Comparison of ENCODE assay signal across 10 cellular contexts in genomic region chr11:83162377-83162776, GRCh38. TPM values are rescaled to one million over a fixed set of nuclear protein-coding genes. Genes with fewer than 3 reads are reported as not detected.
DNase-seq lines count a peak whose midpoint lies in the region; ATAC-seq, FAIRE-seq and TF ChIP-seq lines count a peak whose summit lies in the region.
"Had no signal": no experiment of that assay in that cellular context is flagged by ENCODE, and none has a peak within 500 bp of the region (broad histone marks: within the 10 kb centered on the region; RNA-seq: fewer than 3 reads in every experiment).

No MANE protein-coding gene starts in this region.

- H3K4me3 ChIP-seq in breast epithelium, result peak overlapping the region in 1 of 3 donors; percentile 2
- no peak overlapping the region for H3K4me3 ChIP-seq in transverse colon
- H3K4me3 ChIP-seq in kidney (ENCODE audit: low read length in 2 of 2), result peak overlapping the region in 1 of 2 donors; percentile 13

- H3K4me1 Mint-ChIP-seq in activated T-cell treated with anti-CD3 and anti-CD28 coated beads, Interleukin-2, amount 50 U/mL, for 4 hours (ENCODE audit: low read depth), result peaks cover 58% of the 10 kb centered on the region

- peak overlapping the region; percentile 36 to 100 for H3K27ac ChIP-seq in breast epithelium
- H3K27ac ChIP-seq in transverse colon, result peak overlapping the region; percentile 24 to 99 (median 31)
- H3K27ac ChIP-seq in kidney (ENCODE audit: low read depth in 2 of 2, low read length in 2 of 2), result no peak overlapping the region

- FAIRE-seq in kidney (lab: Jason Lieb, UNC), result no peak

- H3K4me1 ChIP-seq in breast epithelium, result peaks cover 4 to 13% of the 10 kb centered on the region in 2 donors
- peaks cover 16 to 37% (median 33%) of the 10 kb centered on the region in 4 donors for H3K4me1 ChIP-seq in transverse colon
- H3K4me1 ChIP-seq in kidney (ENCODE audit: control insufficient read depth in 1 of 2, insufficient read depth in 1 of 2, low read depth in 1 of 2, low read length in 2 of 2), result peaks cover 3 to 8% of the 10 kb centered on the region in 2 donors

- TF ChIP-seq POLR2A in breast epithelium (IDR thresholded peaks at IDR 0.05) (no peak), transverse colon (IDR thresholded peaks at IDR 0.05) (no peak)

- H3K9me3 Mint-ChIP-seq in activated T-cell treated with anti-CD3 and anti-CD28 coated beads, Interleukin-2, amount 50 U/mL, for 4 hours, result no peaks in the 10 kb centered on the region
- H3K9me3 Mint-ChIP-seq: dendritic cell treated with granulocyte-macrophage colony-stimulating factor and Interleukin-4, amounts not matched to agents 40 ng/mL and 50 ng/mL, for 4 days had no signal

- TF ChIP-seq CTCF in breast epithelium (IDR thresholded peaks at IDR 0.05) (no peak), transverse colon (IDR thresholded peaks at IDR 0.05) (no peak), kidney (IDR thresholded peaks at IDR 0.05; ENCODE audit: borderline replicate concordance, extremely low read depth, insufficient read depth) (no peak)

- WGBS in transverse colon (ENCODE audit: low coverage in 1 of 2), 2 donors, result 71% methylated on average over 2 of the region's 2 CpGs

- H3K36me3 ChIP-seq in breast epithelium (no peaks in the 10 kb centered on the region), transverse colon (peaks cover 0 to 37% (median 16%) of the 10 kb centered on the region in 4 donors), kidney (ENCODE audit: control insufficient read depth in 1 of 2, insufficient read depth in 2 of 2, low read length in 2 of 2) (peaks cover 8 to 25% of the 10 kb centered on the region in 2 donors)

- TF ChIP-seq EP300 in transverse colon (IDR thresholded peaks at IDR 0.05; ENCODE audit: low read depth), result no peak

- DNase-seq in activated T-cell treated with anti-CD3 and anti-CD28 coated beads, Interleukin-2, amount 50 U/mL, for 4 hours, result no peak
- DNase-seq in activated T-cell treated with anti-CD3 and anti-CD28 coated beads for 4 hours, result no peak
- DNase-seq in breast epithelium (ENCODE audit: low spot score in 2 of 2), result no peak
- no peak for DNase-seq in transverse colon
- no peak for DNase-seq in kidney
- DNase-seq in SW 1271 (lab: John Stamatoyannopoulos, UW), result no peak
- DNase-seq: NCI-H524 had no signal

- no peaks in the 10 kb centered on the region for H3K27me3 Mint-ChIP-seq in activated T-cell treated with anti-CD3 and anti-CD28 coated beads, Interleukin-2, amount 50 U/mL, for 4 hours (ENCODE audit: low read depth)
- H3K27me3 Mint-ChIP-seq: dendritic cell treated with granulocyte-macrophage colony-stimulating factor and Interleukin-4, amounts not matched to agents 40 ng/mL and 50 ng/mL, for 4 days had no signal

- in situ Hi-C loops in transverse colon (cut with MboI; ENCODE audit: low pct_ligation_motif_present in 1 of 4, low pct_unique_long_range_greater_than_20kb in 1 of 4, low sequenced_read_pairs in 3 of 4), result loop anchor here in 1 of 4 donors (25.0 kb wide), 1 partner anchor 250 kb away; the partner anchor contains the start of genes DDIAS and PRCP

- no peak overlapping the region for H3K9ac ChIP-seq in kidney (ENCODE audit: low read length in 2 of 2)

- H3K9me3 ChIP-seq in breast epithelium (no peaks in the 10 kb centered on the region), transverse colon (no peaks in the 10 kb centered on the region), kidney (ENCODE audit: control insufficient read depth in 1 of 2, low read length in 2 of 2) (no peaks in the 10 kb centered on the region)

- peak in 1 of 2 donors; percentile 26 for ATAC-seq in activated T-cell treated with anti-CD3 and anti-CD28 coated beads, Interleukin-2, amount 50 U/mL, for 4 hours
- ATAC-seq in HG03378 (IDR thresholded peaks at IDR 0.05; ENCODE audit: unreplicated experiment) (peak; percentile 73), esophagus mucosa (no peak)

- H3K27me3 ChIP-seq in breast epithelium (no peaks in the 10 kb centered on the region), transverse colon (no peaks in the 10 kb centered on the region)

- H3K36me3 Mint-ChIP-seq in activated T-cell treated with anti-CD3 and anti-CD28 coated beads, Interleukin-2, amount 50 U/mL, for 4 hours (ENCODE audit: insufficient read depth), result peaks cover 56% of the 10 kb centered on the region

- peak overlapping the region; percentile 64 for H3K4me3 Mint-ChIP-seq in activated T-cell treated with anti-CD3 and anti-CD28 coated beads, Interleukin-2, amount 50 U/mL, for 4 hours

- intact Hi-C loops in breast epithelium (cut with DNase I; ENCODE audit: low total_unique reads), result no loop called here
- intact Hi-C loops in transverse colon (cut with DNase I; ENCODE audit: low total_unique reads), result no loop called here
- intact Hi-C loops in kidney (cut with DNase I), result no loop called here

RNA-seq across cellular contexts. Expression of gene PCF11, which starts 5.4 kb away (rescaled TPM):
- 10 to 100 TPM; 55.6 to 68.5 (median 64.8) TPM for total RNA-seq in activated T-cell treated with anti-CD3 and anti-CD28 coated beads, Interleukin-2, amount 50 U/mL, for 4 hours
- total RNA-seq in breast epithelium, result 100 to 1,000 TPM in 2 of 3 donors, 10 to 100 TPM in 1; 78.7 to 133 (median 130) TPM
- total RNA-seq in transverse colon, result 100 to 1,000 TPM in 2 of 4 donors, 10 to 100 TPM in 2; 81.1 to 346 (median 154) TPM
- 28.7 TPM for total RNA-seq in esophagus mucosa
- 61.2 TPM for total RNA-seq in kidney
- 19.3 TPM for polyA plus RNA-seq in kidney (ENCODE audit: insufficient read depth, low read depth, low replicate concordance)

RNA-seq across cellular contexts. Expression of gene ANKRD42, which starts 31.1 kb away (rescaled TPM):
- total RNA-seq in activated T-cell treated with anti-CD3 and anti-CD28 coated beads, Interleukin-2, amount 50 U/mL, for 4 hours, result 1 to 10 TPM; 5.3 to 8.4 (median 8.0) TPM
- total RNA-seq in breast epithelium (10 to 100 TPM; 17.0 to 22.7 (median 17.4) TPM), transverse colon (10 to 100 TPM in 1 of 4 donors, 1 to 10 TPM in 3; 5.6 to 11.5 (median 8.9) TPM), esophagus mucosa (5.1 TPM), kidney (22.5 TPM)
- 12.1 TPM for polyA plus RNA-seq in kidney (ENCODE audit: insufficient read depth, low read depth, low replicate concordance)

Comparison
In these comparisons a context has a peak if more than half of its experiments do, and no peak if none do; other contexts are left out.
1. H3K27ac ChIP-seq: peak in breast epithelium (2 of 2) and transverse colon (4 of 4); none in kidney (0 of 2).